Comparison of ENCODE assay signal across 22 cellular contexts in the genomic region with DNA sequence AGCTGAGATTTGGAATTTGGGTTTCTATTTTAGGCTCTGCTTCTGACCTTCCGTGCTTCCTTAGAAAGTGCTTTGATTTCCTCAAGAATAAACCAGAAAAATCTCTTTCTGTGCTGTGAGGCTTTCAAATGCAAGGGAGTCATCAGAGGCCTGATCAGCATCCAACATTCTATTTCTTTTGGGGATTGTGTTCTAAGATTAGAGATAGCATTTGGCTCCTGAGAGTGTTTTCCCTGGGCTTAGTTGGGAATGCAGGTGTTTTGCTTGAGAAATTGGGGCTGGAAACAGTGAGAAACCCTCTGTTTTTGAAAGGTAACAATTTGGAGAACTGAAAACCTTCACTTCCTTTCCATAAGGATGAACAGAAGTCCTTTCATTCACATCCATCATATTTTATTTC.
DNase-seq lines count a peak whose midpoint lies in the region; ATAC-seq and TF ChIP-seq lines count a peak whose summit lies in the region.
"Had no signal": no experiment of that assay in that cellular context is flagged by ENCODE, and none has a peak within 500 bp of the region (broad histone marks: within the 10 kb centered on the region; RNA-seq: fewer than 3 reads in every experiment).

No MANE protein-coding gene starts in this region.

- no peaks in the 10 kb centered on the region for H4K20me1 ChIP-seq in hepatocyte (ENCODE audit: insufficient read depth, poor library complexity, severe bottlenecking)

- TF ChIP-seq CTCF in Panc1 (IDR thresholded peaks at IDR 0.05) (no peak), hepatocyte (IDR thresholded peaks at IDR 0.05; ENCODE audit: poor library complexity) (no peak), progenitor cell of endocrine pancreas (IDR thresholded peaks at IDR 0.05; ENCODE audit: unreplicated experiment) (no peak)
- no peak for TF ChIP-seq CTCF in activated CD8-positive, alpha-beta T cell treated with anti-CD3 and anti-CD28 coated beads for 36 hours (IDR thresholded peaks at IDR 0.05)

- no peak overlapping the region for H3K4me2 ChIP-seq in hepatocyte

- H3K27me3 ChIP-seq in Panc1 (ENCODE audit: control insufficient read depth, insufficient read depth, low read length) (no peaks in the 10 kb centered on the region), hepatocyte (no peaks in the 10 kb centered on the region)
- H3K27me3 ChIP-seq: adrenal gland, breast epithelium, ovary, right lobe of liver had no signal

- H3K36me3 ChIP-seq in Panc1 (ENCODE audit: control insufficient read depth, insufficient read depth, low read length) = no peaks in the 10 kb centered on the region
- H3K36me3 ChIP-seq in hepatocyte (replicated peaks; ENCODE audit: insufficient read depth, low read depth) = no peaks in the 10 kb centered on the region
- H3K36me3 ChIP-seq: adrenal gland, breast epithelium, ovary, right lobe of liver had no signal

- no peak overlapping the region for H2AFZ ChIP-seq in hepatocyte

- peak overlapping the region; percentile 99 for H3K27ac ChIP-seq in Panc1 (ENCODE audit: low read length)
- H3K27ac ChIP-seq in hepatocyte = peak overlapping the region; percentile 77
- H3K27ac ChIP-seq: adrenal gland, breast epithelium, ovary, right lobe of liver, RWPE1, SK-N-MC had no signal

- H3K4me3 Mint-ChIP-seq in progenitor cell of endocrine pancreas (ENCODE audit: low read depth) = no peak overlapping the region
- no peak overlapping the region for H3K4me3 Mint-ChIP-seq in activated CD8-positive, alpha-beta T cell treated with anti-CD3 and anti-CD28 coated beads for 36 hours
- H3K4me3 Mint-ChIP-seq: CD8-positive, alpha-beta T cell; memory B cell had no signal

- H3K9me3 Mint-ChIP-seq in progenitor cell of endocrine pancreas (ENCODE audit: low read depth) = no peaks in the 10 kb centered on the region
- H3K9me3 Mint-ChIP-seq in activated CD8-positive, alpha-beta T cell treated with anti-CD3 and anti-CD28 coated beads for 36 hours = no peaks in the 10 kb centered on the region
- H3K9me3 Mint-ChIP-seq: CD8-positive, alpha-beta T cell; memory B cell; naive B cell had no signal

- no peaks in the 10 kb centered on the region for H3K9me2 ChIP-seq in hepatocyte (replicated peaks; ENCODE audit: insufficient read depth)

- peak; percentile 42 for DNase-seq in G401 (ENCODE audit: low spot score)
- no peak for DNase-seq in Panc1 (ENCODE audit: low read depth, low spot score)
- no peak for DNase-seq in hepatocyte (ENCODE audit: low spot score)
- DNase-seq in progenitor cell of endocrine pancreas (ENCODE audit: low spot score, unreplicated experiment) = no peak
- DNase-seq in activated CD8-positive, alpha-beta T cell treated with anti-CD3 and anti-CD28 coated beads for 36 hours = no peak
- no peak for DNase-seq in NCI-H1417 treated with DMSO at 0.1 percent for 48 hours (lab: John Stamatoyannopoulos, UW)
- DNase-seq: activated CD4-positive, alpha-beta T cell treated with anti-CD3 and anti-CD28 coated beads for 48 hours; activated naive CD4-positive, alpha-beta T cell treated with Interleukin-2 at 50 U/mL for 16 hours; activated T-cell treated with anti-CD3 and anti-CD28 coated beads, Interleukin-2, amount 50 U/mL, for 48 hours; adrenal gland; CD8-positive, alpha-beta T cell; dermis blood vessel endothelial cell; MV-4-11; naive B cell; ovary; right lobe of liver; stimulated activated naive CD4-positive, alpha-beta T cell treated with Interleukin-2 at 50 U/mL for 16 hours had no signal

- no peaks in the 10 kb centered on the region for H3K36me3 Mint-ChIP-seq in progenitor cell of endocrine pancreas (ENCODE audit: insufficient read depth)
- H3K36me3 Mint-ChIP-seq in activated CD8-positive, alpha-beta T cell treated with anti-CD3 and anti-CD28 coated beads for 36 hours (ENCODE audit: low read depth) = no peaks in the 10 kb centered on the region
- H3K36me3 Mint-ChIP-seq: CD8-positive, alpha-beta T cell; memory B cell; naive B cell had no signal

- no peaks in the 10 kb centered on the region for H3K27me3 Mint-ChIP-seq in progenitor cell of endocrine pancreas
- no peaks in the 10 kb centered on the region for H3K27me3 Mint-ChIP-seq in activated CD8-positive, alpha-beta T cell treated with anti-CD3 and anti-CD28 coated beads for 36 hours

- no TSS peak for BruUV-seq in Panc1 (replicated peaks; lab: Mats Ljungman, UMichigan)

- peaks cover 50% of the 10 kb centered on the region for H3K4me1 Mint-ChIP-seq in progenitor cell of endocrine pancreas (ENCODE audit: low read depth)
- H3K4me1 Mint-ChIP-seq in activated CD8-positive, alpha-beta T cell treated with anti-CD3 and anti-CD28 coated beads for 36 hours (ENCODE audit: low read depth) = no peaks in the 10 kb centered on the region

- H3K4me3 ChIP-seq in Panc1 (ENCODE audit: low read depth in 2 of 2, low read length in 2 of 2) = no peak overlapping the region
- H3K4me3 ChIP-seq in hepatocyte = no peak overlapping the region
- H3K4me3 ChIP-seq: adrenal gland, breast epithelium, ovary, right lobe of liver, SK-N-MC had no signal

- POLR2A ChIA-PET in Panc1 (lab: Charles Lee) = no interaction called here
- POLR2A ChIA-PET in activated CD8-positive, alpha-beta T cell treated with anti-CD3 and anti-CD28 coated beads for 36 hours (lab: Charles Lee) = no interaction called here

- peak overlapping the region; percentile 16 for H3K27ac Mint-ChIP-seq in progenitor cell of endocrine pancreas
- no peak overlapping the region for H3K27ac Mint-ChIP-seq in activated CD8-positive, alpha-beta T cell treated with anti-CD3 and anti-CD28 coated beads for 36 hours
- H3K27ac Mint-ChIP-seq: CD8-positive, alpha-beta T cell; memory B cell had no signal

- H3K4me1 ChIP-seq in Panc1 (ENCODE audit: control insufficient read depth, insufficient read depth, low read length) (peaks cover 65% of the 10 kb centered on the region), hepatocyte (ENCODE audit: insufficient read depth) (peaks cover 32% of the 10 kb centered on the region)
- H3K4me1 ChIP-seq: adrenal gland, breast epithelium had no signal

- CTCF ChIA-PET in Panc1 (lab: Charles Lee) = no interaction called here
- CTCF ChIA-PET in activated CD8-positive, alpha-beta T cell treated with anti-CD3 and anti-CD28 coated beads for 36 hours (lab: Charles Lee) = no interaction called here

- no peaks in the 10 kb centered on the region for H3K9me3 ChIP-seq in Panc1 (ENCODE audit: control insufficient read depth, insufficient read depth, low read depth, low read length)
- H3K9me3 ChIP-seq in hepatocyte (ENCODE audit: low read depth) = no peaks in the 10 kb centered on the region
- H3K9me3 ChIP-seq: adrenal gland, breast epithelium, ovary, right lobe of liver had no signal

- H3K79me2 ChIP-seq in hepatocyte = no peaks in the 10 kb centered on the region

- in situ Hi-C loops in G401 (cut with HindIII; ENCODE audit: low sequenced_read_pairs) = no loop called here
- in situ Hi-C loops in Panc1 (cut with HindIII; ENCODE audit: low pct_unique_long_range_greater_than_20kb, low sequenced_read_pairs) = no loop called here

- no peak for ATAC-seq in Panc1
- ATAC-seq in GM18502 (IDR thresholded peaks at IDR 0.05; ENCODE audit: poor library complexity, unreplicated experiment) = no peak
- no peak for ATAC-seq in activated CD8-positive, alpha-beta T cell treated with anti-CD3 and anti-CD28 coated beads for 36 hours
- ATAC-seq: CD8-positive, alpha-beta T cell had no signal

- intact Hi-C loops in Panc1 (cut with micrococcal nuclease; ENCODE audit: unreplicated experiment) = no loop called here
- intact Hi-C loops in activated CD8-positive, alpha-beta T cell treated with anti-CD3 and anti-CD28 coated beads for 36 hours (cut with micrococcal nuclease) = no loop called here

- WGBS in hepatocyte (ENCODE audit: low lambda C conversion rate, missing lambda C conversion rate) = 67% methylated on average over 1 of the region's 1 CpG
